Comparison of ENCODE assay signal across 20 cellular contexts in genomic region chr22:36761553-36762240, GRCh38. TPM values are rescaled to one million over a fixed set of nuclear protein-coding genes. Genes with fewer than 3 reads are reported as not detected.
"Had no signal": no experiment of that assay in that cellular context is flagged by ENCODE, and none has a peak within 500 bp of the region (broad histone marks: within the 10 kb centered on the region; RNA-seq: fewer than 3 reads in every experiment).

No MANE protein-coding gene starts in this region.

- ATAC-seq: activated T-cell treated with anti-CD3 and anti-CD28 coated beads, Interleukin-2, amount 50 U/mL, for 72 hours; foreskin keratinocyte; right lobe of liver had no signal

- H3K9me3 ChIP-seq: right lobe of liver, SK-N-SH, stomach had no signal

- H3K27me3 ChIP-seq: foreskin keratinocyte, right lobe of liver had no signal

- H3K27ac ChIP-seq: foreskin keratinocyte, right lobe of liver had no signal

- H3K4me3 ChIP-seq: right lobe of liver, stomach had no signal

- DNase-seq: activated CD4-positive, alpha-beta T cell treated with anti-CD3 and anti-CD28 coated beads for 1 hour; activated CD4-positive, alpha-beta T cell treated with anti-CD3 and anti-CD28 coated beads, Interleukin-2, amount 50 U/mL, for 48 hours; activated gamma-delta T cell treated with Interleukin-2 at 50 U/mL for 16 hours; activated naive CD8-positive, alpha-beta T cell treated with anti-CD3 and anti-CD28 coated beads for 36 hours; activated T-cell treated with anti-CD3 and anti-CD28 coated beads, Interleukin-2, amount 50 U/mL, for 72 hours; amygdala; effector CD8-positive, alpha-beta T cell; foreskin keratinocyte; immature natural killer cell; naive B cell; occipital lobe; right lobe of liver; SK-N-SH; stimulated activated CD4-positive, alpha-beta T cell treated with anti-CD3 and anti-CD28 coated beads, Interleukin-12 subunit alpha, Interleukin-12 subunit beta, amount 100 ng/mL, for 4 hours; stimulated activated CD4-positive, alpha-beta T cell treated with anti-CD3 and anti-CD28 coated beads, Interleukin-2, amount 100 ng/mL, for 24 hours; stomach had no signal

- H3K4me1 ChIP-seq: right lobe of liver had no signal

- H3K4me2 ChIP-seq: SK-N-SH had no signal

- H3K9me2 ChIP-seq: SK-N-SH had no signal

- H3K36me3 ChIP-seq: right lobe of liver had no signal

- H3K9ac ChIP-seq: SK-N-SH had no signal

RNA-seq across cellular contexts. Expression of gene PVALB, which starts 55.1 kb away (rescaled TPM):
- total RNA-seq: activated naive CD8-positive, alpha-beta T cell treated with anti-CD3 and anti-CD28 coated beads for 36 hours; activated T-cell treated with anti-CD3 and anti-CD28 coated beads, Interleukin-2, amount 50 U/mL, for 72 hours; foreskin keratinocyte; lung microvascular endothelial cell; pulmonary artery endothelial cell; stomach; T-helper 1 cell treated with Interleukin-12 subunit alpha and Interleukin-12 subunit beta and Interleukin-4 antibody, amounts not matched to agents 30 ng/mL and 1 ng/mL, for 36 hours had no signal
- polyA plus RNA-seq: foreskin keratinocyte, immature natural killer cell, SK-N-SH had no signal

RNA-seq across cellular contexts. Expression of gene CACNG2, which starts 58.1 kb away (rescaled TPM):
- total RNA-seq: activated naive CD8-positive, alpha-beta T cell treated with anti-CD3 and anti-CD28 coated beads for 36 hours; activated T-cell treated with anti-CD3 and anti-CD28 coated beads, Interleukin-2, amount 50 U/mL, for 72 hours; foreskin keratinocyte; lung microvascular endothelial cell; pulmonary artery endothelial cell; right lobe of liver; stomach; T-helper 1 cell treated with Interleukin-12 subunit alpha and Interleukin-12 subunit beta and Interleukin-4 antibody, amounts not matched to agents 30 ng/mL and 1 ng/mL, for 36 hours; urinary bladder had no signal
- polyA plus RNA-seq: foreskin keratinocyte, immature natural killer cell, SK-N-SH, stomach, urinary bladder had no signal
